25 cellular contexts compared by ENCODE assay signal in genomic region chr11:122682464-122682863, GRCh38.
"Had no signal": no experiment of that assay in that cellular context is flagged by ENCODE, and none has a peak within 500 bp of the region (broad histone marks: within the 10 kb centered on the region; RNA-seq: fewer than 3 reads in every experiment).

No MANE protein-coding gene starts in this region.

- H3K79me2 ChIP-seq: parathyroid adenoma had no signal

- H3K27me3 ChIP-seq: dorsolateral prefrontal cortex, neutrophil, sigmoid colon, tibial nerve, upper lobe of right lung, uterus had no signal

- H3K36me3 ChIP-seq: gastrocnemius medialis, lower lobe of right lung, neutrophil, prostate gland, sigmoid colon, thoracic aorta, tibial nerve, upper lobe of right lung, uterus had no signal

- H2AFZ ChIP-seq: parathyroid adenoma had no signal

- H3K4me3 ChIP-seq: dorsolateral prefrontal cortex, gastrocnemius medialis, lower lobe of right lung, prostate gland, sigmoid colon, thoracic aorta, tibial nerve, upper lobe of right lung, uterus had no signal

- H3K9ac ChIP-seq: parathyroid adenoma had no signal

- H3K27ac ChIP-seq: epithelial cell of prostate, gastrocnemius medialis, lower lobe of right lung, neutrophil, parathyroid adenoma, prostate gland, sigmoid colon, thoracic aorta, tibial nerve, upper lobe of right lung, uterus had no signal

- H3K36me3 Mint-ChIP-seq: naive B cell; natural killer cell treated with Interleukin-12 subunit alpha and Interleukin-12 subunit beta and Interleukin-15 and Interleukin-18, amount 100 ng/mL, for 72 hours had no signal

- DNase-seq: effector CD8-positive, alpha-beta T cell; foreskin fibroblast; gastrocnemius medialis; left ventricle myocardium superior; lower lobe of right lung; naive B cell; right cardiac atrium; sigmoid colon; stimulated activated CD4-positive, alpha-beta T cell treated with anti-CD3 and anti-CD28 coated beads, Interleukin-2, amount 100 ng/mL, for 24 hours; stimulated activated CD4-positive, alpha-beta T cell treated with anti-CD3 and anti-CD28 coated beads, Interleukin-4, amount 100 ng/mL, for 24 hours; stimulated activated naive CD4-positive, alpha-beta T cell treated with Interleukin-2 at 50 U/mL for 16 hours; upper lobe of right lung; uterus had no signal

- H3K27me3 Mint-ChIP-seq: naive B cell; natural killer cell treated with Interleukin-12 subunit alpha and Interleukin-12 subunit beta and Interleukin-15 and Interleukin-18, amount 100 ng/mL, for 72 hours had no signal

- H3K9me3 ChIP-seq: gastrocnemius medialis, lower lobe of right lung, neutrophil, prostate gland, sigmoid colon, thoracic aorta, tibial nerve, upper lobe of right lung, uterus had no signal

- H3K27ac Mint-ChIP-seq: endodermal cell; natural killer cell treated with Interleukin-12 subunit alpha and Interleukin-12 subunit beta and Interleukin-15 and Interleukin-18, amount 100 ng/mL, for 72 hours; stimulated activated effector memory CD8-positive, alpha-beta T cell treated with anti-CD3 and anti-CD28 coated beads, Interleukin-12 subunit alpha, Interleukin-12 subunit beta, amount 100 ng/mL, for 72 hours had no signal

- H3K9me3 Mint-ChIP-seq: endodermal cell; naive B cell; natural killer cell treated with Interleukin-12 subunit alpha and Interleukin-12 subunit beta and Interleukin-15 and Interleukin-18, amount 100 ng/mL, for 72 hours; neural crest cell; stimulated activated effector memory CD8-positive, alpha-beta T cell treated with anti-CD3 and anti-CD28 coated beads, Interleukin-12 subunit alpha, Interleukin-12 subunit beta, amount 100 ng/mL, for 72 hours had no signal

- H3K4me3 Mint-ChIP-seq: endodermal cell; naive B cell; natural killer cell treated with Interleukin-12 subunit alpha and Interleukin-12 subunit beta and Interleukin-15 and Interleukin-18, amount 100 ng/mL, for 72 hours; neural crest cell; stimulated activated effector memory CD8-positive, alpha-beta T cell treated with anti-CD3 and anti-CD28 coated beads, Interleukin-12 subunit alpha, Interleukin-12 subunit beta, amount 100 ng/mL, for 72 hours had no signal

- H3K4me1 ChIP-seq: gastrocnemius medialis, lower lobe of right lung, parathyroid adenoma, prostate gland, tibial nerve, upper lobe of right lung, uterus had no signal

- ATAC-seq: esophagus mucosa, gastrocnemius medialis, left ventricle myocardium superior, lower lobe of right lung had no signal

- H3K4me1 Mint-ChIP-seq: endodermal cell had no signal
